11 cellular contexts compared by ENCODE assay signal in genomic region chr4:123299212-123299651, GRCh38.
DNase-seq lines count a peak whose midpoint lies in the region; ATAC-seq and TF ChIP-seq lines count a peak whose summit lies in the region.
"Had no signal": no experiment of that assay in that cellular context is flagged by ENCODE, and none has a peak within 500 bp of the region (broad histone marks: within the 10 kb centered on the region; RNA-seq: fewer than 3 reads in every experiment).

No MANE protein-coding gene starts in this region.

- POLR2A ChIA-PET in AG04450 (lab: Yijun Ruan, JAX) = no interaction called here

- H3K4me1 ChIP-seq in Loucy (ENCODE audit: insufficient read depth, low read length, poor library complexity, severe bottlenecking) = peaks cover 92% of the 10 kb centered on the region
- no peaks in the 10 kb centered on the region for H3K4me1 ChIP-seq in hepatocyte (ENCODE audit: insufficient read depth)

- H2AFZ ChIP-seq in Loucy (ENCODE audit: low read length) = no peak overlapping the region
- no peak overlapping the region for H2AFZ ChIP-seq in hepatocyte

- H3F3A ChIP-seq in Loucy (ENCODE audit: low read depth) = peaks cover 34% of the 10 kb centered on the region

- DNase-seq in AG04450 (ENCODE audit: low read depth, low spot score) (peak; percentile 21), cardiac fibroblast (ENCODE audit: low read depth in 2 of 2) (peak; percentile 87 to 95), kidney glomerular epithelial cell (lab: John Stamatoyannopoulos, UW) (peak; percentile 6), NCI-H345 treated with DMSO at 0.1 percent for 48 hours (lab: John Stamatoyannopoulos, UW; ENCODE audit: unreplicated experiment) (no peak), hepatocyte (ENCODE audit: low spot score) (no peak), superior temporal gyrus (ENCODE audit: extremely low spot score) (no peak)
- DNase-seq: occipital lobe had no signal

- CTCF ChIA-PET in AG04450 (lab: Charles Lee) = no interaction called here

- no peaks in the 10 kb centered on the region for H3K27me3 ChIP-seq in AG04450 (ENCODE audit: control insufficient read depth, insufficient read depth, low read length)
- no peaks in the 10 kb centered on the region for H3K27me3 ChIP-seq in Loucy (ENCODE audit: insufficient read depth, low read length, poor library complexity, severe bottlenecking)
- H3K27me3 ChIP-seq in hepatocyte = no peaks in the 10 kb centered on the region
- H3K27me3 ChIP-seq: BLaER1, vagina had no signal

- no peaks in the 10 kb centered on the region for H3K9me2 ChIP-seq in Loucy (replicated peaks; ENCODE audit: low read depth, low read length)
- no peaks in the 10 kb centered on the region for H3K9me2 ChIP-seq in hepatocyte (replicated peaks; ENCODE audit: insufficient read depth)

- H3K4me3 ChIP-seq in AG04450 (ENCODE audit: low read depth, low read length) (no peak overlapping the region), Loucy (ENCODE audit: low read length, poor library complexity, severe bottlenecking) (peak overlapping the region; percentile 37), cardiac fibroblast (replicated peaks in 1 of 2; ENCODE audit: low read depth in 2 of 2, low read length in 2 of 2) (no peak overlapping the region), hepatocyte (no peak overlapping the region)
- H3K4me3 ChIP-seq: BLaER1, vagina had no signal

- no peak overlapping the region for H3K27ac ChIP-seq in AG04450 (ENCODE audit: low read depth, low read length)
- no peak overlapping the region for H3K27ac ChIP-seq in hepatocyte
- H3K27ac ChIP-seq: BLaER1, vagina had no signal

- H3K9me3 ChIP-seq in AG04450 (ENCODE audit: control insufficient read depth, insufficient read depth, low read length) (no peaks in the 10 kb centered on the region), Loucy (ENCODE audit: insufficient read depth, low read depth, low read length) (no peaks in the 10 kb centered on the region), hepatocyte (ENCODE audit: low read depth) (no peaks in the 10 kb centered on the region)
- H3K9me3 ChIP-seq: BLaER1, vagina had no signal

- H4K20me1 ChIP-seq in Loucy (ENCODE audit: insufficient read depth, low read length, poor library complexity, severe bottlenecking) = no peaks in the 10 kb centered on the region
- no peaks in the 10 kb centered on the region for H4K20me1 ChIP-seq in hepatocyte (ENCODE audit: insufficient read depth, poor library complexity, severe bottlenecking)
- H4K20me1 ChIP-seq: BLaER1 had no signal

- H3K4me2 ChIP-seq in Loucy (ENCODE audit: low read depth, low read length, poor library complexity, severe bottlenecking) (peak overlapping the region; percentile 64), hepatocyte (no peak overlapping the region)
- H3K4me2 ChIP-seq: BLaER1 had no signal

- no peak for ATAC-seq in HG02763 (IDR thresholded peaks at IDR 0.05; ENCODE audit: unreplicated experiment)

- H3K9ac ChIP-seq in Loucy (ENCODE audit: low read depth, low read length, poor library complexity, severe bottlenecking) = peak overlapping the region; percentile 66
- H3K9ac ChIP-seq: BLaER1 had no signal

- TF ChIP-seq CTCF in AG04450 (IDR thresholded peaks at IDR 0.05; ENCODE audit: low read depth, low read length) (no peak), Loucy (conservative IDR thresholded peaks at IDR 0.05; ENCODE audit: low read length) (no peak), cardiac fibroblast (IDR thresholded peaks at IDR 0.05; ENCODE audit: low read depth, low read length) (no peak), hepatocyte (IDR thresholded peaks at IDR 0.05; ENCODE audit: poor library complexity) (no peak)

- no peaks in the 10 kb centered on the region for H3K36me3 ChIP-seq in Loucy (ENCODE audit: insufficient read depth, low read length)
- no peaks in the 10 kb centered on the region for H3K36me3 ChIP-seq in hepatocyte (replicated peaks; ENCODE audit: insufficient read depth, low read depth)
- H3K36me3 ChIP-seq: BLaER1, vagina had no signal

- H3K79me2 ChIP-seq in Loucy (ENCODE audit: insufficient read depth, low read length) = no peaks in the 10 kb centered on the region; the same call in 1 of the 2 replicates
- H3K79me2 ChIP-seq in hepatocyte = no peaks in the 10 kb centered on the region

Comparison
In these comparisons a context has a peak if more than half of its experiments do, and no peak if none do; other contexts are left out.
1. DNase-seq: peak in AG04450 (single experiment), cardiac fibroblast (2 of 2) and kidney glomerular epithelial cell (single experiment); none in NCI-H345 treated with DMSO at 0.1 percent for 48 hours (single experiment), hepatocyte (single experiment) and superior temporal gyrus (single experiment).